18 cellular contexts compared by ENCODE assay signal in genomic region chr9:122134822-122135528, GRCh38. TPM values are rescaled to one million over a fixed set of nuclear protein-coding genes. Genes with fewer than 3 reads are reported as not detected.
DNase-seq lines count a peak whose midpoint lies in the region; ATAC-seq and TF ChIP-seq lines count a peak whose summit lies in the region.
"Had no signal": no experiment of that assay in that cellular context is flagged by ENCODE, and none has a peak within 500 bp of the region (broad histone marks: within the 10 kb centered on the region; RNA-seq: fewer than 3 reads in every experiment).

No MANE protein-coding gene starts in this region.

- CTCF ChIA-PET in PC-9 (lab: Charles Lee) = interaction anchor here (0.6 kb wide), 2 partner anchors 9 to 12 kb away, joined by 3 to 8 read pairs; no protein-coding TSS in a partner anchor

- H2AFZ ChIP-seq in neural progenitor cell (replicated peaks) (no peak overlapping the region), PC-9 (no peak overlapping the region)

- TF ChIP-seq CTCF in epithelial cell of esophagus (IDR thresholded peaks at IDR 0.05; ENCODE audit: insufficient read depth, low read depth, low read length, missing control alignments) (no peak), neural progenitor cell (IDR thresholded peaks at IDR 0.05) (peak; percentile 10), PC-9 (conservative IDR thresholded peaks at IDR 0.05) (no peak)

- H3K4me1 ChIP-seq in neural progenitor cell (peaks cover 19% of the 10 kb centered on the region), PC-9 (replicated peaks; ENCODE audit: insufficient read depth) (no peaks in the 10 kb centered on the region)
- H3K4me1 ChIP-seq: uterus had no signal

- H3K9me2 ChIP-seq in PC-9 (ENCODE audit: insufficient read depth) = no peaks in the 10 kb centered on the region

- peak overlapping the region; percentile 52 for H3K4me2 ChIP-seq in neural progenitor cell
- no peak overlapping the region for H3K4me2 ChIP-seq in PC-9

- BruUV-seq in PC-9 (replicated peaks; lab: Mats Ljungman, UMichigan) = no TSS peak

- no peaks in the 10 kb centered on the region for H3K9me3 Mint-ChIP-seq in neural progenitor cell
- H3K9me3 Mint-ChIP-seq: stimulated activated naive CD8-positive, alpha-beta T cell treated with anti-CD3 and anti-CD28 coated beads, Interleukin-15, amount 100 ng/mL, for 72 hours had no signal

- H3K4me3 ChIP-seq in epithelial cell of esophagus (ENCODE audit: low read length) = no peak overlapping the region
- no peak overlapping the region for H3K4me3 ChIP-seq in neural progenitor cell
- H3K4me3 ChIP-seq in PC-9 = no peak overlapping the region
- H3K4me3 ChIP-seq: uterus had no signal

- H3K27ac ChIP-seq in neural progenitor cell = no peak overlapping the region
- H3K27ac ChIP-seq in PC-9 = no peak overlapping the region
- H3K27ac ChIP-seq: epithelial cell of prostate, HL-60, uterus had no signal

- H3K9me3 ChIP-seq in neural progenitor cell (ENCODE audit: low read depth) = no peaks in the 10 kb centered on the region
- H3K9me3 ChIP-seq in PC-9 (ENCODE audit: insufficient read depth, low read depth) = no peaks in the 10 kb centered on the region
- H3K9me3 ChIP-seq: Caco-2, uterus had no signal

- H3F3A ChIP-seq in neural progenitor cell (ENCODE audit: low read depth) (peaks cover 4% of the 10 kb centered on the region), PC-9 (ENCODE audit: insufficient read depth, low read depth) (no peaks in the 10 kb centered on the region)

- no peaks in the 10 kb centered on the region for H3K79me2 ChIP-seq in neural progenitor cell (ENCODE audit: low read depth)
- H3K79me2 ChIP-seq in PC-9 (ENCODE audit: low read depth) = no peaks in the 10 kb centered on the region

- no peak overlapping the region for H3K9ac ChIP-seq in neural progenitor cell

- peaks cover 31% of the 10 kb centered on the region for H3K4me1 Mint-ChIP-seq in neural progenitor cell
- H3K4me1 Mint-ChIP-seq: stimulated activated naive CD8-positive, alpha-beta T cell treated with anti-CD3 and anti-CD28 coated beads, Interleukin-15, amount 100 ng/mL, for 72 hours had no signal

- peaks cover 19% of the 10 kb centered on the region for H3K27me3 Mint-ChIP-seq in neural progenitor cell (ENCODE audit: insufficient read depth, low read depth)

- peaks cover 100% of the 10 kb centered on the region for H3K27me3 ChIP-seq in neural progenitor cell
- H3K27me3 ChIP-seq in PC-9 (ENCODE audit: insufficient read depth, low read depth) = no peaks in the 10 kb centered on the region
- H3K27me3 ChIP-seq: uterus had no signal

- H4K20me1 ChIP-seq in neural progenitor cell (ENCODE audit: low read depth) (peaks cover 45% of the 10 kb centered on the region), PC-9 (ENCODE audit: insufficient read depth) (no peaks in the 10 kb centered on the region)

- intact Hi-C loops in PC-9 (cut with micrococcal nuclease; ENCODE audit: unreplicated experiment) = no loop called here

- DNase-seq in ELF-1 (ENCODE audit: low read depth, low spot score) (peak; percentile 92), NCI-H146 treated with DMSO at 0.1 percent for 48 hours (lab: John Stamatoyannopoulos, UW; ENCODE audit: unreplicated experiment) (peak; percentile 67), epithelial cell of esophagus (ENCODE audit: low read depth) (peak; percentile 41), neural progenitor cell (ENCODE audit: low spot score) (peak; percentile 80), PC-9 (no peak)
- no peak for DNase-seq in activated CD4-positive, alpha-beta T cell treated with anti-CD3 and anti-CD28 coated beads for 48 hours
- DNase-seq: Caco-2; glutamatergic neuron; NCI-H1930; NCI-H510A treated with DMSO at 0.1 percent for 48 hours; stimulated activated naive CD8-positive, alpha-beta T cell treated with anti-CD3 and anti-CD28 coated beads, Interleukin-15, amount 100 ng/mL, for 72 hours; uterus had no signal

- no peak overlapping the region for H3K27ac Mint-ChIP-seq in neural progenitor cell
- H3K27ac Mint-ChIP-seq: stimulated activated naive CD8-positive, alpha-beta T cell treated with anti-CD3 and anti-CD28 coated beads, Interleukin-15, amount 100 ng/mL, for 72 hours had no signal

- POLR2A ChIA-PET in PC-9 (lab: Charles Lee; ENCODE audit: unreplicated experiment) = interaction anchor here (0.6 kb wide), 1 partner anchor 393 kb away, joined by 6 read pairs; no protein-coding TSS in a partner anchor

- no peak for ATAC-seq in GM21619 (IDR thresholded peaks at IDR 0.05; ENCODE audit: unreplicated experiment)
- no peak for ATAC-seq in HG03442 (IDR thresholded peaks at IDR 0.05; ENCODE audit: unreplicated experiment)
- ATAC-seq: SK-N-SH treated with all-trans-retinoic acid at 6 μM for 48 hours; stimulated activated naive CD8-positive, alpha-beta T cell treated with anti-CD3 and anti-CD28 coated beads, Interleukin-15, amount 100 ng/mL, for 72 hours had no signal

- H3K36me3 Mint-ChIP-seq in neural progenitor cell = no peaks in the 10 kb centered on the region

- no peak overlapping the region for H3K4me3 Mint-ChIP-seq in neural progenitor cell
- H3K4me3 Mint-ChIP-seq: stimulated activated naive CD8-positive, alpha-beta T cell treated with anti-CD3 and anti-CD28 coated beads, Interleukin-15, amount 100 ng/mL, for 72 hours had no signal

- H3K36me3 ChIP-seq in neural progenitor cell (no peaks in the 10 kb centered on the region), PC-9 (ENCODE audit: low read depth) (no peaks in the 10 kb centered on the region)
- H3K36me3 ChIP-seq: uterus had no signal

RNA-seq across cellular contexts. Expression of gene NDUFA8, which starts 24.6 kb away (rescaled TPM):
- total RNA-seq in neural progenitor cell (ENCODE audit: low replicate concordance) = 33.6 and 49.6 TPM in 2 replicates
- total RNA-seq in PC-9 (2021) = 73.4 and 84.6 TPM in 2 replicates

RNA-seq across cellular contexts. Expression of gene MORN5, which starts 24.7 kb away (rescaled TPM):
- total RNA-seq in neural progenitor cell (ENCODE audit: low replicate concordance) (1.7 and 3.7 TPM in 2 replicates), PC-9 (2021) (not detected in 2 replicates)
- total RNA-seq: Caco-2, kidney epithelial cell had no signal

RNA-seq across cellular contexts. Expression of gene TTLL11, which starts 41.9 kb away (rescaled TPM):
- 0.75 and 0.84 TPM in 2 replicates for total RNA-seq in neural progenitor cell (ENCODE audit: low replicate concordance)
- 2.0 and 2.3 TPM in 2 replicates for total RNA-seq in PC-9 (2021)

Comparison
In these comparisons a context has a peak if more than half of its experiments do, and no peak if none do; other contexts are left out.
1. DNase-seq: peak in ELF-1 (single experiment), NCI-H146 treated with DMSO at 0.1 percent for 48 hours (single experiment), epithelial cell of esophagus (single experiment) and neural progenitor cell (single experiment); none in PC-9 (0 of 2) and activated CD4-positive, alpha-beta T cell treated with anti-CD3 and anti-CD28 coated beads for 48 hours (single experiment).